In the genomic region with DNA sequence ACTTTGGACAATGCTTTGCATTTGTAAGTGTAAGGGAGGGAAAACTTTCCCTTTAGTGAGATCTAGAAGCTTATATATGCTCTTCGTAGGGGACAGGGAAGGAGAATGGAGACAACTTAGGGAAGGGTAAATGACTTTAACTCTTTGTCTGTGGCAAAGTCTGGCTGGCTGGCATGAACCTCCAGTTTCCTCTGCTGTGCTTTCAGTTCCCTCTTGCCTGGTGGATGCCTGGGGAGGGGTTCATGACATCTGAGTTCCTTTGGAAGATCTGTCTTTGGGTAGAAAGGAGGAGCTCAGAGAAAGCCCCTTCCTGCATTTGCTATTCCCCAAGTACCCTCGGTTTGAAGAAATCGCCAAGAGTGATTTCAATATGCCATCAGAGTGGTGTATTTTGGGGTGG, we compare ENCODE assay signal across 14 cellular contexts.
DNase-seq lines count a peak whose midpoint lies in the region; ATAC-seq and TF ChIP-seq lines count a peak whose summit lies in the region.
"Had no signal": no experiment of that assay in that cellular context is flagged by ENCODE, and none has a peak within 500 bp of the region (broad histone marks: within the 10 kb centered on the region; RNA-seq: fewer than 3 reads in every experiment).

No MANE protein-coding gene starts in this region.

- no peak for ATAC-seq in stimulated activated effector memory CD8-positive, alpha-beta T cell treated with anti-CD3 and anti-CD28 coated beads, Interleukin-12 subunit alpha, Interleukin-12 subunit beta, amount 100 ng/mL, for 72 hours

- H3K36me3 ChIP-seq in GM23248 (ENCODE audit: low read depth): no peaks in the 10 kb centered on the region
- H3K36me3 ChIP-seq in smooth muscle cell (ENCODE audit: low read depth): no peaks in the 10 kb centered on the region
- H3K36me3 ChIP-seq: cardiac muscle cell had no signal

- no peaks in the 10 kb centered on the region for H4K20me1 ChIP-seq in GM23248 (ENCODE audit: insufficient read depth)
- H4K20me1 ChIP-seq in smooth muscle cell (ENCODE audit: low read depth): no peaks in the 10 kb centered on the region

- DNase-seq in GM23248 (no peak), SIG-M5 treated with dmso at 0.1 percent for 504 hours (lab: John Stamatoyannopoulos, UW; ENCODE audit: unreplicated experiment) (peak; percentile 85), iris pigment epithelial cell (ENCODE audit: low read depth) (peak; percentile 18), smooth muscle cell (lab: John Stamatoyannopoulos, UW; ENCODE audit: unreplicated experiment) (no peak), NCI-H146 treated with DMSO at 0.1 percent for 48 hours (lab: John Stamatoyannopoulos, UW; ENCODE audit: unreplicated experiment) (no peak), DMS 273 (lab: John Stamatoyannopoulos, UW; ENCODE audit: unreplicated experiment) (no peak), progenitor cell of endocrine pancreas (ENCODE audit: low spot score, unreplicated experiment) (no peak)
- DNase-seq in stimulated activated effector memory CD8-positive, alpha-beta T cell treated with anti-CD3 and anti-CD28 coated beads, Interleukin-12 subunit alpha, Interleukin-12 subunit beta, amount 100 ng/mL, for 72 hours (ENCODE audit: low spot score in 2 of 2): no peak
- DNase-seq: activated CD4-positive, alpha-beta memory T cell treated with anti-CD3 and anti-CD28 coated beads for 36 hours; activated effector memory CD4-positive, alpha-beta T cell treated with anti-CD3 and anti-CD28 coated beads, Interleukin-2, amount 50 U/mL, for 16 hours; NCI-H187; stimulated activated CD8-positive, alpha-beta memory T cell treated with anti-CD3 and anti-CD28 coated beads, Interleukin-4, amount 100 ng/mL, for 48 hours; T-helper 1 cell had no signal

- peaks cover 30% of the 10 kb centered on the region for H3K27me3 Mint-ChIP-seq in progenitor cell of endocrine pancreas

- H3K4me3 ChIP-seq in GM23248 (peak overlapping the region; percentile 53), smooth muscle cell (no peak overlapping the region)
- H3K4me3 ChIP-seq: cardiac muscle cell had no signal

- peaks cover 32% of the 10 kb centered on the region for H3K4me1 ChIP-seq in GM23248 (ENCODE audit: insufficient read depth)
- peaks cover 29% of the 10 kb centered on the region for H3K4me1 ChIP-seq in smooth muscle cell (ENCODE audit: low read depth)

- H3K4me1 Mint-ChIP-seq in stimulated activated effector memory CD8-positive, alpha-beta T cell treated with anti-CD3 and anti-CD28 coated beads, Interleukin-12 subunit alpha, Interleukin-12 subunit beta, amount 100 ng/mL, for 72 hours: no peaks in the 10 kb centered on the region
- H3K4me1 Mint-ChIP-seq in progenitor cell of endocrine pancreas (ENCODE audit: low read depth): peaks cover 8% of the 10 kb centered on the region

- H3K36me3 Mint-ChIP-seq in stimulated activated effector memory CD8-positive, alpha-beta T cell treated with anti-CD3 and anti-CD28 coated beads, Interleukin-12 subunit alpha, Interleukin-12 subunit beta, amount 100 ng/mL, for 72 hours: no peaks in the 10 kb centered on the region
- H3K36me3 Mint-ChIP-seq in progenitor cell of endocrine pancreas (ENCODE audit: insufficient read depth): no peaks in the 10 kb centered on the region
- H3K36me3 Mint-ChIP-seq: activated CD4-positive, alpha-beta memory T cell treated with anti-CD3 and anti-CD28 coated beads for 36 hours had no signal

- H3K9me2 ChIP-seq in GM23248 (ENCODE audit: insufficient read depth): no peaks in the 10 kb centered on the region

- no peak overlapping the region for H3K4me3 Mint-ChIP-seq in stimulated activated effector memory CD8-positive, alpha-beta T cell treated with anti-CD3 and anti-CD28 coated beads, Interleukin-12 subunit alpha, Interleukin-12 subunit beta, amount 100 ng/mL, for 72 hours
- H3K4me3 Mint-ChIP-seq in progenitor cell of endocrine pancreas (ENCODE audit: low read depth): no peak overlapping the region
- H3K4me3 Mint-ChIP-seq: activated CD4-positive, alpha-beta memory T cell treated with anti-CD3 and anti-CD28 coated beads for 36 hours had no signal

- H3K9ac ChIP-seq in GM23248 (peak overlapping the region; percentile 73), smooth muscle cell (ENCODE audit: low read depth) (peak overlapping the region; percentile 65)

- H2AFZ ChIP-seq in GM23248 (peak overlapping the region; percentile 64), smooth muscle cell (ENCODE audit: low read depth) (no peak overlapping the region)

- H3K27me3 ChIP-seq in GM23248 (replicated peaks; ENCODE audit: insufficient read depth): no peaks in the 10 kb centered on the region
- no peaks in the 10 kb centered on the region for H3K27me3 ChIP-seq in smooth muscle cell (ENCODE audit: low read depth)
- H3K27me3 ChIP-seq: cardiac muscle cell had no signal

- H3K4me2 ChIP-seq in GM23248 (ENCODE audit: unreplicated experiment): peak overlapping the region; percentile 85
- peak overlapping the region; percentile 71 for H3K4me2 ChIP-seq in smooth muscle cell

- 14 to 23% methylated on average over 3 of the region's 3 CpGs for WGBS in GM23248 (ENCODE audit: low coverage in 1 of 2, low lambda C conversion rate in 2 of 2, missing lambda C conversion rate in 2 of 2), 2 experiments
- WGBS in smooth muscle cell (ENCODE audit: low lambda C conversion rate): 82% methylated on average over 3 of the region's 3 CpGs

- H3K9me3 ChIP-seq in GM23248 (ENCODE audit: low read depth) (no peaks in the 10 kb centered on the region), smooth muscle cell (replicated peaks; ENCODE audit: low read depth) (no peaks in the 10 kb centered on the region)

- H3K79me2 ChIP-seq in GM23248 (ENCODE audit: insufficient read depth) (no peaks in the 10 kb centered on the region), smooth muscle cell (ENCODE audit: low read depth) (no peaks in the 10 kb centered on the region)

- H3K9me3 Mint-ChIP-seq in stimulated activated effector memory CD8-positive, alpha-beta T cell treated with anti-CD3 and anti-CD28 coated beads, Interleukin-12 subunit alpha, Interleukin-12 subunit beta, amount 100 ng/mL, for 72 hours: no peaks in the 10 kb centered on the region
- H3K9me3 Mint-ChIP-seq in progenitor cell of endocrine pancreas (ENCODE audit: low read depth): no peaks in the 10 kb centered on the region
- H3K9me3 Mint-ChIP-seq: activated CD4-positive, alpha-beta memory T cell treated with anti-CD3 and anti-CD28 coated beads for 36 hours had no signal

- TF ChIP-seq CTCF in smooth muscle cell (IDR thresholded peaks at IDR 0.05; ENCODE audit: borderline replicate concordance, insufficient read depth, poor library complexity, severe bottlenecking): no peak
- no peak for TF ChIP-seq CTCF in progenitor cell of endocrine pancreas (IDR thresholded peaks at IDR 0.05; ENCODE audit: unreplicated experiment)

- peak overlapping the region; percentile 98 for H3K27ac ChIP-seq in GM23248
- peak overlapping the region; percentile 96 for H3K27ac ChIP-seq in smooth muscle cell (ENCODE audit: low read depth)
- H3K27ac ChIP-seq: cardiac muscle cell had no signal

- in situ Hi-C loops in GM23248 (cut with MboI): no loop called here

- H3F3A ChIP-seq in GM23248 (ENCODE audit: insufficient read depth) (peaks cover 30% of the 10 kb centered on the region), smooth muscle cell (ENCODE audit: low read depth) (peaks cover 38% of the 10 kb centered on the region)

- H3K27ac Mint-ChIP-seq in stimulated activated effector memory CD8-positive, alpha-beta T cell treated with anti-CD3 and anti-CD28 coated beads, Interleukin-12 subunit alpha, Interleukin-12 subunit beta, amount 100 ng/mL, for 72 hours: no peak overlapping the region
- H3K27ac Mint-ChIP-seq in progenitor cell of endocrine pancreas: no peak overlapping the region
- H3K27ac Mint-ChIP-seq: activated CD4-positive, alpha-beta memory T cell treated with anti-CD3 and anti-CD28 coated beads for 36 hours had no signal

Comparison
In these comparisons a context has a peak if more than half of its experiments do, and no peak if none do; other contexts are left out.
1. DNase-seq: peak in SIG-M5 treated with dmso at 0.1 percent for 504 hours (single experiment) and iris pigment epithelial cell (single experiment); none in GM23248 (single experiment), smooth muscle cell (single experiment), NCI-H146 treated with DMSO at 0.1 percent for 48 hours (single experiment), DMS 273 (single experiment), stimulated activated effector memory CD8-positive, alpha-beta T cell treated with anti-CD3 and anti-CD28 coated beads, Interleukin-12 subunit alpha, Interleukin-12 subunit beta, amount 100 ng/mL, for 72 hours (0 of 2) and progenitor cell of endocrine pancreas (single experiment).